ENCODE assay signal across 9 cellular contexts in the genomic region with DNA sequence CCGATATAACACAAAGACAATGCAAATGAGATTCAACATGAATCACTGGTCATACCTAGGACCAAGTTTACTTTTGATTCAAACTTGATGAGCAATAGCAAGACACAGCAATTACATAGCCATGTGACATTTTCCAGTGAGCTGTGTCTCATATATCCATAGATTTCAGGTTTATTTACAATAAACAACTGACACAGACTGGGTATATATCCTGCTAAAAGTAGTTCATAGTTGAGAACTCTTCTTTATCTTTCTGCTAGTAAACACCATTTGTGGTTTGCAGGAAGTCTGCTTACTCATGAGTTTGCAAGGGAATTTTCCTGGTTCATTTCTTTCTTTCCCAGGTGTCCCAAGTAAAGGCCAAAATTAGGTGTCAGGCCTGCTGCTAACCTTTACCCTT.
"Had no signal": no experiment of that assay in that cellular context is flagged by ENCODE, and none has a peak within 500 bp of the region (broad histone marks: within the 10 kb centered on the region; RNA-seq: fewer than 3 reads in every experiment).

No MANE protein-coding gene starts in this region.

- H3K4me1 ChIP-seq: HAP-1 had no signal

- H3K4me3 ChIP-seq: GM23338, HAP-1 had no signal

- ATAC-seq: GM23338, HCT116 had no signal

- H2AFZ ChIP-seq: GM23338 had no signal

- H3K36me3 ChIP-seq: HAP-1 had no signal

- H3K4me2 ChIP-seq: GM23338, KMS-11 had no signal

- H3K9ac ChIP-seq: KMS-11 had no signal

- H3K27ac ChIP-seq: KMS-11 had no signal

- DNase-seq: H7, HFFc6, IMR-90, KBM-7 had no signal

- H3K9me3 ChIP-seq: HAP-1 had no signal

- FAIRE-seq: HTR-8/SVneo had no signal
